In the genomic region with DNA sequence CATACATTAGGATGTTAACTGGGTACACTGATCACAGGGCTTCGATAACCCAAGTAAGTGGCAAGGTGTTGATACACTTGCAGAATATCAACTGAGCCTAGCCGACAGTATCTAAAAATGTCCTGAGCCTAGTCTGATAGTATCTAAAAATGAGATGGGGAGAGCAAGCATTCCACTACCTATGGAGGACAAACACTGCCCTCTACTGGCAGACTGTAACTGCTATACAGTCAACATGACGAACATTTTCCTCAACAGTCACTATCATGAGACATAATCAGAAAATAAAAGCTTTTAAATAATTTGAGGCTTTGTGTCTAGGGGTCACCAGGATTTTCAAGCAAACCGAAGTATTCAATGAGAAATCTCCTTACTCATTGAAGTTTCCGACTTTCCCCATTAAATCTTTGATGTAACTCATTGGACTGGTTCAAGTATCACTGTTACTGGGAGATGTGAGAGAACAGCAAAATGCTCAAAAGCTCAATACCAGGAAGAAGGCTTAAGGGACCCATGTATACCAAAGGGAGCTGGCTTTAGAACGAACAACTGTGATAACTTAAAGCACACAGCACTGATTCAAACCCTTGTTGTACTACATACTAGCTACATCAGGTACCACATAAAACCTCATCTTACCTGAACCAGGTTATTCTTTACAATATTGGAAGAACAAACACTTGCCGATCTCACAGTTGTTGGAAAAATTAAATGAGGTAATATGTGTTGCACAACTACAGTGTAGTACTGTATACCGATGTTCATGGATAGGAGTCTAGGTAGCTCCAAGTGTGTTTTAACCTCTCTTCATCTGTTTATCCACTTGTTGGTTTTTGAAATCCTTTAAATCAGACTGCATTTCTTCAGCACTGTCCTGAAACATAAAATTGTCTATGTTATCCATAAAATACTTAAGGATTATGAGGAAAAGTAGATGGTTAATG, we compare ENCODE assay signal across 8 cellular contexts. TPM values are rescaled to one million over a fixed set of nuclear protein-coding genes. Genes with fewer than 3 reads are reported as not detected.
DNase-seq lines count a peak whose midpoint lies in the region; ATAC-seq, FAIRE-seq and TF ChIP-seq lines count a peak whose summit lies in the region.

No MANE protein-coding gene starts in this region.

- H2AFZ ChIP-seq in endothelial cell of umbilical vein (ENCODE audit: low read depth, low read length): no peak overlapping the region

- no peak for TF ChIP-seq POLR2A in endothelial cell of umbilical vein (IDR thresholded peaks at IDR 0.05; ENCODE audit: low read depth, low read length)

- no peak overlapping the region for H3K4me3 Mint-ChIP-seq in stimulated activated memory B cell treated with anti-CD40 and anti-IgM and Interleukin-4, amounts not matched to agents 10 μg/mL and 1 μg/mL and 100 μg/mL, for 72 hours

- no peaks in the 10 kb centered on the region for H3K9me1 ChIP-seq in endothelial cell of umbilical vein (replicated peaks; ENCODE audit: control insufficient read depth, extremely low read depth, insufficient read depth, low read length)

- TF ChIP-seq CTCF in endothelial cell of umbilical vein (IDR thresholded peaks at IDR 0.05; ENCODE audit: extremely low read depth in 1 of 2, insufficient read depth in 1 of 2, low read depth in 1 of 2, low read length in 2 of 2): peak; percentile 67 to 70

- dilution Hi-C loops in endothelial cell of umbilical vein (cut with MboI; ENCODE audit: extremely low pct_ligation_motif_present, low sequenced_read_pairs): no loop called here

- intact Hi-C loops in endothelial cell of umbilical vein (cut with micrococcal nuclease): loop anchor here (1.0 to 5.0 kb wide), 7 partner anchors 32 to 196 kb away; partner anchors contain the start of gene ELK4

- H3K36me3 Mint-ChIP-seq in stimulated activated memory B cell treated with anti-CD40 and anti-IgM and Interleukin-4, amounts not matched to agents 10 μg/mL and 1 μg/mL and 100 μg/mL, for 72 hours: peaks cover 10% of the 10 kb centered on the region

- H3K9ac ChIP-seq in endothelial cell of umbilical vein (replicated peaks; ENCODE audit: extremely low read depth, insufficient read depth, low read length): no peak overlapping the region

- H3K4me1 Mint-ChIP-seq in stimulated activated memory B cell treated with anti-CD40 and anti-IgM and Interleukin-4, amounts not matched to agents 10 μg/mL and 1 μg/mL and 100 μg/mL, for 72 hours: peaks cover 9% of the 10 kb centered on the region

- H3K9me3 Mint-ChIP-seq in stimulated activated memory B cell treated with anti-CD40 and anti-IgM and Interleukin-4, amounts not matched to agents 10 μg/mL and 1 μg/mL and 100 μg/mL, for 72 hours: no peaks in the 10 kb centered on the region

- CTCF ChIA-PET in endothelial cell of umbilical vein (lab: Charles Lee): interaction anchor here (0.6 to 10.7 kb wide), 42 partner anchors 9 to 269 kb away, joined by 3 to 908 read pairs (median 6); partner anchors contain the start of genes ELK4 and SLC45A3

- FAIRE-seq in endothelial cell of umbilical vein (lab: Jason Lieb, UNC): peak; percentile 88

- no peaks in the 10 kb centered on the region for H3K9me3 ChIP-seq in endothelial cell of umbilical vein (replicated peaks; ENCODE audit: control insufficient read depth, insufficient read depth, low read length)

- no peaks in the 10 kb centered on the region for H3K79me2 ChIP-seq in endothelial cell of umbilical vein (ENCODE audit: control insufficient read depth, insufficient read depth, low read length)

- peaks cover 12% of the 10 kb centered on the region for H3K4me1 ChIP-seq in endothelial cell of umbilical vein (ENCODE audit: control insufficient read depth, extremely low read depth, insufficient read depth, low read length)

- no peaks in the 10 kb centered on the region for H3K27me3 ChIP-seq in endothelial cell of umbilical vein (ENCODE audit: control insufficient read depth in 2 of 2, insufficient read depth in 2 of 2, low read length in 2 of 2)

- H3K4me3 ChIP-seq in endothelial cell of umbilical vein (replicated peaks in 1 of 3; ENCODE audit: insufficient read depth in 1 of 3, low read depth in 1 of 3, low read length in 3 of 3): no peak overlapping the region

- BruUV-seq in endothelial cell of umbilical vein (replicated peaks; lab: Mats Ljungman, UMichigan): no TSS peak

- POLR2A ChIA-PET in endothelial cell of umbilical vein (lab: Charles Lee): interaction anchor here (1.0 to 1.3 kb wide), 2 partner anchors 48 to 53 kb away, joined by 3 to 9 read pairs; no protein-coding TSS in a partner anchor

- DNase-seq in ELF-1 (ENCODE audit: low read depth, low spot score): peak; percentile 42
- peak; percentile 5 for DNase-seq in NCI-H526 treated with DMSO at 0.1 percent for 48 hours (lab: John Stamatoyannopoulos, UW)
- peak; percentile 53 to 62 for DNase-seq in activated CD4-positive, alpha-beta T cell treated with anti-CD3 and anti-CD28 coated beads, Interleukin-2, amount 50 U/mL, for 4 hours
- peak; percentile 88 for DNase-seq in endothelial cell of umbilical vein (ENCODE audit: low read depth, low spot score)
- DNase-seq in mucosa of gallbladder (ENCODE audit: low spot score): peak; percentile 83
- no peak for DNase-seq in UCSD-AML1 (lab: John Stamatoyannopoulos, UW; ENCODE audit: unreplicated experiment)

- no peaks in the 10 kb centered on the region for H3K27me3 Mint-ChIP-seq in stimulated activated memory B cell treated with anti-CD40 and anti-IgM and Interleukin-4, amounts not matched to agents 10 μg/mL and 1 μg/mL and 100 μg/mL, for 72 hours

- H4K20me1 ChIP-seq in endothelial cell of umbilical vein (replicated peaks; ENCODE audit: control insufficient read depth, extremely low read depth, insufficient read depth, low read length): no peaks in the 10 kb centered on the region

- H3K36me3 ChIP-seq in endothelial cell of umbilical vein (ENCODE audit: control insufficient read depth in 2 of 2, extremely low read depth in 1 of 2, insufficient read depth in 2 of 2, low read length in 2 of 2): peaks cover 5 to 13% of the 10 kb centered on the region in 2 experiments

- peak overlapping the region; percentile 44 for H3K27ac ChIP-seq in endothelial cell of umbilical vein (ENCODE audit: insufficient read depth, low read depth, low read length)

- peak; percentile 54 for ATAC-seq in HG03432 (IDR thresholded peaks at IDR 0.05; ENCODE audit: unreplicated experiment)
- ATAC-seq in stimulated activated memory B cell treated with anti-CD40 and anti-IgM and Interleukin-4, amounts not matched to agents 10 μg/mL and 1 μg/mL and 100 μg/mL, for 72 hours: peak; percentile 83

- no peak overlapping the region for H3K4me2 ChIP-seq in endothelial cell of umbilical vein (ENCODE audit: insufficient read depth, low read length)

- H3K27ac Mint-ChIP-seq in stimulated activated memory B cell treated with anti-CD40 and anti-IgM and Interleukin-4, amounts not matched to agents 10 μg/mL and 1 μg/mL and 100 μg/mL, for 72 hours: no peak overlapping the region

TF ChIP-seq in endothelial cell of umbilical vein, 7 proteins besides CTCF, POLR2A, EP300 and RAD21:
- TF ChIP-seq MAX (IDR thresholded peaks at IDR 0.05; ENCODE audit: insufficient read depth, insufficient read length) (no peak), FOS (IDR thresholded peaks at IDR 0.05; ENCODE audit: borderline replicate concordance, insufficient read depth, low read length) (no peak), GATA2 (IDR thresholded peaks at IDR 0.05; ENCODE audit: insufficient read depth, insufficient read length, low read depth, low read length) (peak; percentile 78), POLR2AphosphoS5 (IDR thresholded peaks at IDR 0.05; ENCODE audit: insufficient read depth, low read depth, low read length) (peak; percentile 41), JUN (IDR thresholded peaks at IDR 0.05; ENCODE audit: borderline replicate concordance, insufficient read depth, insufficient read length, low read depth) (peak; percentile 37), MYC (IDR thresholded peaks at IDR 0.05; ENCODE audit: low read depth, low read length) (no peak), EZH2 (IDR thresholded peaks at IDR 0.05; ENCODE audit: borderline replicate concordance, low read depth, low read length, severe bottlenecking) (no peak)
TF ChIP-seq in endothelial cell of umbilical vein: peak in this region for 3.

RNA-seq across cellular contexts. Expression of gene SLC45A3, which starts 31.1 kb away (rescaled TPM):
- total RNA-seq in endothelial cell of umbilical vein (15.6 and 16.9 TPM in 2 replicates), mucosa of gallbladder (13.6 TPM)
- polyA plus RNA-seq in endothelial cell of umbilical vein: 15.1 and 15.5 TPM in 2 replicates
- 9.3 and 12.4 TPM in 2 replicates for polyA plus RNA-seq in endothelial cell of umbilical vein (2011; cell fraction: cytosol; rRNA removed)
- polyA plus RNA-seq in endothelial cell of umbilical vein (2011; cell fraction: nucleus; rRNA removed): 12.7 and 12.8 TPM in 2 replicates
- polyA plus RNA-seq in endothelial cell of umbilical vein (2012): 11.6 and 12.8 TPM in 2 replicates
- 11.9 and 13.2 TPM in 2 replicates for polyA minus RNA-seq in endothelial cell of umbilical vein
- polyA minus RNA-seq in endothelial cell of umbilical vein (2011; cell fraction: cytosol; rRNA and poly(A)+ RNA removed): 1.4 TPM
- polyA minus RNA-seq in endothelial cell of umbilical vein (2011; cell fraction: nucleus; rRNA and poly(A)+ RNA removed): 7.5 and 8.4 TPM in 2 replicates

RNA-seq across cellular contexts. Expression of gene NUCKS1, which starts 38.6 kb away (rescaled TPM):
- total RNA-seq in endothelial cell of umbilical vein (282 and 288 TPM in 2 replicates), mucosa of gallbladder (133 TPM)
- 40.2 and 53.7 TPM in 2 replicates for polyA plus RNA-seq in endothelial cell of umbilical vein
- 46.4 and 48.7 TPM in 2 replicates for polyA plus RNA-seq in endothelial cell of umbilical vein (2011; cell fraction: cytosol; rRNA removed)
- 24.7 and 36.7 TPM in 2 replicates for polyA plus RNA-seq in endothelial cell of umbilical vein (2011; cell fraction: nucleus; rRNA removed)
- polyA plus RNA-seq in endothelial cell of umbilical vein (2012): 57.5 and 91.8 TPM in 2 replicates
- polyA minus RNA-seq in endothelial cell of umbilical vein: 167 and 205 TPM in 2 replicates
- polyA minus RNA-seq in endothelial cell of umbilical vein (2011; cell fraction: cytosol; rRNA and poly(A)+ RNA removed): 89.5 TPM
- polyA minus RNA-seq in endothelial cell of umbilical vein (2011; cell fraction: nucleus; rRNA and poly(A)+ RNA removed): 48.1 and 82.6 TPM in 2 replicates
